9 cellular contexts compared by ENCODE assay signal in genomic region chr1:109197163-109198042, GRCh38. TPM values are rescaled to one million over a fixed set of nuclear protein-coding genes. Genes with fewer than 3 reads are reported as not detected.
DNase-seq lines count a peak whose midpoint lies in the region; ATAC-seq and TF ChIP-seq lines count a peak whose summit lies in the region.
"Had no signal": no experiment of that assay in that cellular context is flagged by ENCODE, and none has a peak within 500 bp of the region (broad histone marks: within the 10 kb centered on the region; RNA-seq: fewer than 3 reads in every experiment).

No MANE protein-coding gene starts in this region.

- in situ Hi-C loops in IMR-90 (cut with MboI; ENCODE audit: low sequenced_read_pairs) = no loop called here

- H4K5ac ChIP-seq in IMR-90 (ENCODE audit: low read depth, low read length) = peak overlapping the region; percentile 23

- CTCF ChIA-PET in IMR-90 (lab: Yijun Ruan, JAX) = interaction anchor here (0.9 to 1.3 kb wide), 2 partner anchors 11 to 97 kb away, joined by 3 read pairs; no protein-coding TSS in a partner anchor

- H3K36me3 ChIP-seq in IMR-90 (ENCODE audit: control insufficient read depth, insufficient read depth, low read length) = no peaks in the 10 kb centered on the region

- peak overlapping the region; percentile 85 for H2BK20ac ChIP-seq in IMR-90 (ENCODE audit: low read depth, low read length)

- H3K4me1 ChIP-seq in IMR-90 (ENCODE audit: control insufficient read depth, insufficient read depth, low read length) = peaks cover 18% of the 10 kb centered on the region

- no peak overlapping the region for H3K4me3 ChIP-seq in IMR-90 (ENCODE audit: insufficient read depth, low read depth, low read length)

- peak overlapping the region; percentile 93 for H3K56ac ChIP-seq in IMR-90 (ENCODE audit: extremely low read depth, insufficient read depth, low read length)

- peak overlapping the region; percentile 84 for H2AK5ac ChIP-seq in IMR-90 (ENCODE audit: low read depth, low read length)

- POLR2A ChIA-PET in IMR-90 (lab: Charles Lee; ENCODE audit: unreplicated experiment) = no interaction called here

- peak overlapping the region; percentile 89 for H4K91ac ChIP-seq in IMR-90 (ENCODE audit: insufficient read depth, low read depth, low read length)

- no peak overlapping the region for H2AFZ ChIP-seq in IMR-90 (replicated peaks; ENCODE audit: low read length, poor library complexity)

- peak overlapping the region; percentile 66 for H3K27ac Mint-ChIP-seq in mesothelial cell of epicardium

- TF ChIP-seq CTCF in AG09319 (IDR thresholded peaks at IDR 0.05; ENCODE audit: low read depth, low read length) (no peak), IMR-90 (conservative IDR thresholded peaks at IDR 0.05; ENCODE audit: low read depth, low read length) (no peak), mesothelial cell of epicardium (IDR thresholded peaks at IDR 0.05; ENCODE audit: unreplicated experiment) (no peak)

- TF ChIP-seq RAD21 in IMR-90 (IDR thresholded peaks at IDR 0.05; ENCODE audit: low read length) = no peak; the same call in 1 of the 2 replicates

- H3K14ac ChIP-seq in IMR-90 (replicated peaks; ENCODE audit: low read depth, low read length) = peak overlapping the region; percentile 71

- 0 out of 4 replicates have a peak, but pooled peaks cover 0 to 3% of the 10 kb centered on the region in 2 experiments for H3K79me1 ChIP-seq in IMR-90 (ENCODE audit: low read depth in 1 of 2, low read length in 2 of 2)

- H3K23ac ChIP-seq in IMR-90 (ENCODE audit: low read depth, low read length) = peak overlapping the region; percentile 57

- peak; percentile 77 for ATAC-seq in IMR-90 (ENCODE audit: low read depth)
- no peak for ATAC-seq in GM19328 (IDR thresholded peaks at IDR 0.05; ENCODE audit: unreplicated experiment)
- no peak for ATAC-seq in GM18909 (IDR thresholded peaks at IDR 0.05; ENCODE audit: poor library complexity, unreplicated experiment)

- peak overlapping the region; percentile 68 for H2BK5ac ChIP-seq in IMR-90 (ENCODE audit: low read depth, low read length, poor library complexity, severe bottlenecking)

- DNase-seq in AG09319 (ENCODE audit: extremely low read depth, low read depth) (peak; percentile 71), IMR-90 (peak; percentile 100), dedifferentiated amniotic fluid mesenchymal stem cell (ENCODE audit: extremely low spot score) (peak; percentile 88), mesothelial cell of epicardium (ENCODE audit: low spot score in 2 of 2, unreplicated experiment in 2 of 2) (no peak), NCI-H510A treated with DMSO at 0.1 percent for 48 hours (lab: John Stamatoyannopoulos, UW) (no peak), foreskin melanocyte (no peak)
- DNase-seq: NCI-H1105 had no signal

- intact Hi-C loops in IMR-90 (cut with micrococcal nuclease) = no loop called here

- 40% methylated on average over 2 of the region's 10 CpGs; no CpG with 5 or more reads in 1 of the 2 experiments for WGBS in IMR-90 (ENCODE audit: extremely low coverage in 2 of 2, insufficient read length in 1 of 2), 2 experiments

- dilution Hi-C loops in IMR-90 (cut with HindIII; ENCODE audit: low sequenced_read_pairs, unreplicated experiment) = no loop called here

- peak overlapping the region; percentile 86 for H2BK120ac ChIP-seq in IMR-90 (ENCODE audit: low read depth, low read length)

- H2AK9ac ChIP-seq in IMR-90 (replicated peaks; ENCODE audit: low read depth, low read length, poor library complexity) = peak overlapping the region; percentile 88

- H3K27me3 Mint-ChIP-seq in mesothelial cell of epicardium (ENCODE audit: low read depth) = no peaks in the 10 kb centered on the region

- H3K9me3 ChIP-seq in IMR-90 (ENCODE audit: control insufficient read depth, insufficient read depth, low read length) = no peaks in the 10 kb centered on the region

- peaks cover 17% of the 10 kb centered on the region for H3K9me1 ChIP-seq in IMR-90 (ENCODE audit: insufficient read depth, low read length)

- no peak for TF ChIP-seq POLR2A in IMR-90 (IDR thresholded peaks at IDR 0.05; ENCODE audit: low read depth, low read length)

- peak overlapping the region; percentile 86; the same call in 2 of the 3 replicates for H2BK15ac ChIP-seq in IMR-90 (ENCODE audit: low read depth, low read length)

- peak overlapping the region; percentile 9 for H3K4me2 ChIP-seq in IMR-90 (ENCODE audit: low read depth, low read length)

- no peaks in the 10 kb centered on the region for H3K9me3 Mint-ChIP-seq in mesothelial cell of epicardium

- no peaks in the 10 kb centered on the region for H3K27me3 ChIP-seq in IMR-90 (ENCODE audit: control insufficient read depth, insufficient read depth, low read length)

- 0 out of 2 replicates have a peak overlapping the region, but pooled peaks have one; percentile 8 for H3K9ac ChIP-seq in IMR-90 (ENCODE audit: low read depth, low read length)

- peaks cover 11% of the 10 kb centered on the region for H3K4me1 Mint-ChIP-seq in mesothelial cell of epicardium

- H3K27ac ChIP-seq in IMR-90 (ENCODE audit: insufficient read depth, low read length) = peak overlapping the region; percentile 56

- peak overlapping the region; percentile 21 for H3K18ac ChIP-seq in IMR-90 (ENCODE audit: low read depth, low read length)

- peak overlapping the region; percentile 58 to 94 for H4K8ac ChIP-seq in IMR-90 (ENCODE audit: low read depth in 2 of 2, low read length in 2 of 2)

- H3K4ac ChIP-seq in IMR-90 (ENCODE audit: low read depth, low read length) = peak overlapping the region; percentile 91

- H4K20me1 ChIP-seq in IMR-90 (ENCODE audit: insufficient read depth, low read length) = no peaks in the 10 kb centered on the region

- no peak overlapping the region for H3K4me3 Mint-ChIP-seq in mesothelial cell of epicardium

- BruUV-seq in IMR-90 (replicated peaks; lab: Mats Ljungman, UMichigan) = no TSS peak

- no peaks in the 10 kb centered on the region for H3K36me3 Mint-ChIP-seq in mesothelial cell of epicardium

TF ChIP-seq in IMR-90, 13 proteins besides CTCF, POLR2A, EP300 and RAD21:
- TF ChIP-seq SMC3 (IDR thresholded peaks at IDR 0.05; ENCODE audit: low read depth, low read length) (no peak), RFX5 (IDR thresholded peaks at IDR 0.05; ENCODE audit: low read depth, low read length) (no peak), MAFK (IDR thresholded peaks at IDR 0.05; ENCODE audit: low read depth, low read length) (no peak), FOS (IDR thresholded peaks at IDR 0.05; ENCODE audit: low read depth, low read length) (peak; percentile 95), MXI1 (IDR thresholded peaks at IDR 0.05; ENCODE audit: borderline replicate concordance, low read depth, low read length) (no peak), MAZ (IDR thresholded peaks at IDR 0.05; ENCODE audit: borderline replicate concordance, low read depth, low read length) (peak; percentile 74; the same call in 1 of the 2 replicates), CEBPB (IDR thresholded peaks at IDR 0.05; ENCODE audit: low read depth, low read length) (peak; percentile 86), RCOR1 (IDR thresholded peaks at IDR 0.05; ENCODE audit: insufficient replicate concordance, low read length) (peak; percentile 58), NFE2L2 (IDR thresholded peaks at IDR 0.05; ENCODE audit: low read depth, low read length) (peak; percentile 58), USF2 (IDR thresholded peaks at IDR 0.05; ENCODE audit: low read depth, low read length) (no peak; the same call in 1 of the 2 replicates), ELK1 (IDR thresholded peaks at IDR 0.05; ENCODE audit: borderline replicate concordance, low read depth, low read length) (no peak), CHD1 (IDR thresholded peaks at IDR 0.05; ENCODE audit: low read depth, low read length) (peak; percentile 70; the same call in 1 of the 2 replicates), BHLHE40 (IDR thresholded peaks at IDR 0.05; ENCODE audit: low read depth, low read length) (0 out of 2 replicates have a peak, but pooled peaks have one; percentile 57)

RNA-seq across cellular contexts. Expression of gene SARS1, which starts 16.3 kb away (rescaled TPM):
- total RNA-seq in IMR-90 (2012; rRNA removed) (348 and 373 TPM in 2 replicates), mesothelial cell of epicardium (99.0 to 104 TPM (median 99.4 TPM) in 3 replicates)
- 214 and 231 TPM in 2 replicates for polyA plus RNA-seq in IMR-90 (2012; rRNA removed)
- 117 and 193 TPM in 2 replicates for polyA plus RNA-seq in IMR-90 (2012; cell fraction: cytosol; rRNA removed)
- 152 and 416 TPM in 2 replicates for polyA plus RNA-seq in IMR-90 (2012; cell fraction: nucleus; rRNA removed; ENCODE audit: low replicate concordance)

RNA-seq across cellular contexts. Expression of gene CELSR2, which starts 51.9 kb away (rescaled TPM):
- 1.1 and 1.3 TPM in 2 replicates for total RNA-seq in IMR-90 (2012; rRNA removed)
- polyA plus RNA-seq in IMR-90 (2012; rRNA removed) = 5.0 and 5.3 TPM in 2 replicates
- polyA plus RNA-seq in IMR-90 (2012; cell fraction: cytosol; rRNA removed) = 2.5 and 5.4 TPM in 2 replicates
- polyA plus RNA-seq in IMR-90 (2012; cell fraction: nucleus; rRNA removed; ENCODE audit: low replicate concordance) = 10.8 and 19.0 TPM in 2 replicates
- 24.9 to 27.1 TPM (median 25.0 TPM) in 3 replicates for total RNA-seq in mesothelial cell of epicardium

Comparison
In these comparisons a context has a peak if more than half of its experiments do, and no peak if none do; other contexts are left out.
1. DNase-seq: peak in AG09319 (single experiment), IMR-90 (single experiment) and dedifferentiated amniotic fluid mesenchymal stem cell (single experiment); none in mesothelial cell of epicardium (0 of 2), NCI-H510A treated with DMSO at 0.1 percent for 48 hours (single experiment) and foreskin melanocyte (single experiment).
2. RNA of gene CELSR2, which starts 51.9 kb away (total RNA-seq): 24.9 to 27.1 TPM in mesothelial cell of epicardium; 1.1 to 1.3 TPM in IMR-90; every median in the first group is over 10 times any median in the second.